In genomic region chr17:72514888-72515287, GRCh38 we compare ENCODE assay signal across 1 cellular context.
TF ChIP-seq lines count a peak whose summit lies in the region.

No MANE protein-coding gene starts in this region.

TF ChIP-seq in GM12878, 131 proteins besides CTCF, POLR2A, EP300 and RAD21 (continued from another document):
- TF ChIP-seq ZBTB4 (CRISPR knock-in tag; IDR thresholded peaks at IDR 0.05) (no peak), SP1 (IDR thresholded peaks at IDR 0.05; ENCODE audit: low read depth, low read length) (no peak), USF1 (IDR thresholded peaks at IDR 0.05; ENCODE audit: borderline replicate concordance, extremely low read length, insufficient read depth, low read depth, low read length) (no peak), IRF4 (IDR thresholded peaks at IDR 0.05; ENCODE audit: low read depth, low read length) (no peak), YBX1 (IDR thresholded peaks at IDR 0.05) (no peak), HDGF (IDR thresholded peaks at IDR 0.05) (0 out of 2 replicates have a peak, but pooled peaks have one; percentile 45), BMI1 (IDR thresholded peaks at IDR 0.05; ENCODE audit: borderline replicate concordance) (0 out of 2 replicates have a peak, but pooled peaks have one; percentile 14), ASH2L (IDR thresholded peaks at IDR 0.05; ENCODE audit: borderline replicate concordance, low read depth) (no peak)
